Comparison of ENCODE assay signal across 8 cellular contexts in genomic region chr1:152036316-152037216, GRCh38. TPM values are rescaled to one million over a fixed set of nuclear protein-coding genes. Genes with fewer than 3 reads are reported as not detected.
DNase-seq lines count a peak whose midpoint lies in the region; ATAC-seq and TF ChIP-seq lines count a peak whose summit lies in the region.

TSS of gene S100A11 (minus strand) at chr1:152037004. CDS start at chr1:152036915, 89 bp downstream.

- TF ChIP-seq CTCF in OCI-LY3 (IDR thresholded peaks at IDR 0.05; ENCODE audit: low read depth, low read length) (no peak), mucosa of descending colon (IDR thresholded peaks at IDR 0.05) (no peak)

- intact Hi-C loops in mucosa of descending colon (cut with DNase I, micrococcal nuclease) = no loop called here

- DNase-seq in activated T-cell treated with anti-CD3 and anti-CD28 coated beads for 1 hour (ENCODE audit: low read depth) = peak; percentile 63
- DNase-seq in epidermal melanocyte (ENCODE audit: insufficient read length, low spot score) = peak; percentile 49
- DNase-seq in mucosa of descending colon = peak; percentile 94 to 96 (median 95)
- DNase-seq in stimulated activated CD8-positive, alpha-beta memory T cell treated with anti-CD3 and anti-CD28 coated beads, Interleukin-4, amount 100 ng/mL, for 48 hours = peak; percentile 91

- peak within 1 kb of the TSS; percentile 92 for H2AFZ ChIP-seq in OCI-LY3 (ENCODE audit: low read depth, low read length)

- H3K4me3 ChIP-seq in OCI-LY3 (ENCODE audit: low read length) (peak within 1 kb of the TSS; percentile 77), mucosa of descending colon (peak within 1 kb of the TSS; percentile 31)

- H3K9ac ChIP-seq in ES-I3 (ENCODE audit: low read depth, low read length) = peak within 1 kb of the TSS; percentile 100
- peak within 1 kb of the TSS; percentile 66 for H3K9ac ChIP-seq in OCI-LY3 (ENCODE audit: low read length)

- no peak within 1 kb of the TSS for H3K27ac ChIP-seq in OCI-LY3 (ENCODE audit: low read length)

- peak within 1 kb of the TSS; percentile 89 for H3K4me2 ChIP-seq in OCI-LY3 (ENCODE audit: low read length)

- ATAC-seq in HG02678 (IDR thresholded peaks at IDR 0.05; ENCODE audit: unreplicated experiment) (peak; percentile 54), mucosa of descending colon (peak; percentile 89), HG03159 (IDR thresholded peaks at IDR 0.05; ENCODE audit: unreplicated experiment) (no peak)

- H3K79me2 ChIP-seq in OCI-LY3 (ENCODE audit: low read length) = no peaks in the 10 kb centered on the region

- peaks cover 28% of the 10 kb centered on the region for H3K27me3 ChIP-seq in OCI-LY3 (ENCODE audit: low read depth, low read length)

- no peaks in the 10 kb centered on the region for H4K20me1 ChIP-seq in OCI-LY3 (ENCODE audit: insufficient read depth, low read length)

- peaks cover 12% of the 10 kb centered on the region for H3K4me1 ChIP-seq in ES-I3 (ENCODE audit: insufficient read depth, low read length)
- peaks cover 37% of the 10 kb centered on the region for H3K4me1 ChIP-seq in OCI-LY3 (ENCODE audit: low read length)
- peaks cover 21% of the 10 kb centered on the region for H3K4me1 ChIP-seq in mucosa of descending colon (ENCODE audit: low read depth)

- H3K9me3 ChIP-seq in ES-I3 (ENCODE audit: control insufficient read depth, insufficient read depth, low read length) = no peaks in the 10 kb centered on the region
- no peaks in the 10 kb centered on the region for H3K9me3 ChIP-seq in OCI-LY3 (ENCODE audit: insufficient read depth, low read length)
- no peaks in the 10 kb centered on the region for H3K9me3 ChIP-seq in mucosa of descending colon

- H3K36me3 ChIP-seq in ES-I3 (ENCODE audit: insufficient read depth, low read length) (peaks cover 21% of the 10 kb centered on the region), OCI-LY3 (replicated peaks; ENCODE audit: low read depth, low read length) (no peaks in the 10 kb centered on the region), mucosa of descending colon (ENCODE audit: low read depth) (no peaks in the 10 kb centered on the region)

RNA-seq across cellular contexts. Expression of gene S100A11, which starts in this region (rescaled TPM):
- total RNA-seq in mucosa of descending colon = 100 to 1,000 TPM in 1 of 3 donors, 10 to 100 TPM in 2; 88.8 to 230 (median 93.8) TPM
